ENCODE assay signal across 1 cellular context in the genomic region with DNA sequence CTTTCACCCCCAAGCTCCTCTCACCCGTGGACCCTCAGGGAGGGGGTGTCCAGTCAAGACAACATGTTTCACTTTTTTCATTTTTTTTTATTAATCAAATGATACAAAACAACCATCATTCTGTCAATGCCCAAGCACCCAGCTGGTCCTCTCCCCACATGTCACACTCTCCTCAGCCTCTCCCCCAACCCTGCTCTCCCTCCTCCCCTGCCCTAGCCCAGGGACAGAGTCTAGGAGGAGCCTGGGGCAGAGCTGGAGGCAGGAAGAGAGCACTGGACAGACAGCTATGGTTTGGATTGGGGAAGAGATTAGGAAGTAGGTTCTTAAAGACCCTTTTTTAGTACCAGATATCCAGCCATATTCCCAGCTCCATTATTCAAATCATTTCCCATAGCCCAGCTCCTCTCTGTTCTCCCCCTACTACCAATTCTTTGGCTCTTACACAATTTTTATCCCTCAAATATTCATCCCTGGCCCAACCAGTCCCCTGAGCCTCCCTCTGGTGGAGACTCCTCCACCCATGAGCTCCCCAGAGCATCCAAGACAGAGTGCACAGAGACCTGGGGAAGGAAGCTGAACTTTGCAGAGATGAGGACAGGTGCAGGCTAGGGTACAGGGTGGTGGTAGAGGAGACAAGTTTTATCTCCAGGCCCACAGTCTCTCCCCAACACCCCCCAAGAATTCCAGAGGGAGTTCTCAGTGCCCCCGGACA.
TF ChIP-seq lines count a peak whose summit lies in the region.

No MANE protein-coding gene starts in this region.

TF ChIP-seq in K562, 482 proteins besides CTCF, POLR2A, EP300 and RAD21:
- peak; percentile 87 for TF ChIP-seq ZNF263 (CRISPR knock-in tag; IDR thresholded peaks at IDR 0.05; ENCODE audit: borderline replicate concordance)
- no peak for TF ChIP-seq GATAD2A (IDR thresholded peaks at IDR 0.05)
